9 cellular contexts compared by ENCODE assay signal in genomic region chr10:125160856-125161569, GRCh38. TPM values are rescaled to one million over a fixed set of nuclear protein-coding genes. Genes with fewer than 3 reads are reported as not detected.
DNase-seq lines count a peak whose midpoint lies in the region; ATAC-seq, FAIRE-seq and TF ChIP-seq lines count a peak whose summit lies in the region.
"Had no signal": no experiment of that assay in that cellular context is flagged by ENCODE, and none has a peak within 500 bp of the region (broad histone marks: within the 10 kb centered on the region; RNA-seq: fewer than 3 reads in every experiment).

No MANE protein-coding gene starts in this region.

- TF ChIP-seq POLR2A in HepG2 (IDR thresholded peaks at IDR 0.05; ENCODE audit: insufficient read depth in 1 of 2, low read depth in 2 of 2, low read length in 2 of 2): no peak

- in situ Hi-C loops in HepG2 (cut with HindIII; ENCODE audit: extremely low pct_ligation_motif_present, low pct_unique_long_range_greater_than_20kb): no loop called here

- H3K9me3 ChIP-seq in MG63: no peaks in the 10 kb centered on the region
- no peaks in the 10 kb centered on the region for H3K9me3 ChIP-seq in T-helper 17 cell (ENCODE audit: control insufficient read depth, low read length, poor library complexity, severe bottlenecking)
- no peaks in the 10 kb centered on the region for H3K9me3 ChIP-seq in ectodermal cell (ENCODE audit: control insufficient read depth, low read length)
- no peaks in the 10 kb centered on the region for H3K9me3 ChIP-seq in HepG2 (ENCODE audit: low read length)

- H2AFZ ChIP-seq in HepG2 (ENCODE audit: low read length): no peak overlapping the region

- no peak for TF ChIP-seq RAD21 in HepG2 (CRISPR knock-in tag; IDR thresholded peaks at IDR 0.05)

- peaks cover 28% of the 10 kb centered on the region for H3K4me1 ChIP-seq in ectodermal cell (ENCODE audit: control insufficient read depth, insufficient read depth, low read length)
- H3K4me1 ChIP-seq in HepG2 (ENCODE audit: insufficient read depth, low read length): peaks cover 6% of the 10 kb centered on the region; the same call in 1 of the 2 replicates

- no peak for DNase-seq in activated CD4-positive, CD25-positive, alpha-beta regulatory T cell (lab: John Stamatoyannopoulos, UW)
- DNase-seq in MG63 (peak; percentile 94), T-helper 17 cell (no peak), HepG2 (ENCODE audit: low spot score) (no peak)
- DNase-seq in stimulated activated naive CD8-positive, alpha-beta T cell treated with anti-CD3 and anti-CD28 coated beads, Interleukin-15, amount 100 ng/mL, for 72 hours: no peak

- no peak for TF ChIP-seq CTCF in HepG2 (CRISPR knock-in tag; IDR thresholded peaks at IDR 0.05)

- ATAC-seq in activated CD4-positive, CD25-positive, alpha-beta regulatory T cell treated with anti-CD3 and anti-CD28 coated beads, Interleukin-2, amount 50 U/mL, for 24 hours: peak; percentile 27 to 36
- ATAC-seq in T-helper 17 cell: peak; percentile 48
- peak; percentile 66 for ATAC-seq in HepG2
- ATAC-seq in stimulated activated naive CD8-positive, alpha-beta T cell treated with anti-CD3 and anti-CD28 coated beads, Interleukin-15, amount 100 ng/mL, for 72 hours: peak; percentile 66
- ATAC-seq in HG03432 (IDR thresholded peaks at IDR 0.05; ENCODE audit: unreplicated experiment): no peak

- no peak for TF ChIP-seq EP300 in HepG2 (IDR thresholded peaks at IDR 0.05; ENCODE audit: low read depth in 2 of 2, low read length in 2 of 2)
- TF ChIP-seq EP300 in HepG2 (CRISPR knock-in tag; IDR thresholded peaks at IDR 0.05; ENCODE audit: borderline replicate concordance): no peak

- no peak overlapping the region for H3K9ac ChIP-seq in HepG2 (ENCODE audit: insufficient read depth, low read depth, low read length)

- no peaks in the 10 kb centered on the region for H3K4me1 Mint-ChIP-seq in T-helper 17 cell
- H3K4me1 Mint-ChIP-seq in stimulated activated naive CD8-positive, alpha-beta T cell treated with anti-CD3 and anti-CD28 coated beads, Interleukin-15, amount 100 ng/mL, for 72 hours: no peaks in the 10 kb centered on the region

- intact Hi-C loops in HepG2 (cut with micrococcal nuclease; ENCODE audit: unreplicated experiment): no loop called here

- no peak overlapping the region for H3K27ac Mint-ChIP-seq in T-helper 17 cell
- no peak overlapping the region for H3K27ac Mint-ChIP-seq in stimulated activated naive CD8-positive, alpha-beta T cell treated with anti-CD3 and anti-CD28 coated beads, Interleukin-15, amount 100 ng/mL, for 72 hours

- WGBS in ectodermal cell, 2 experiments: 0% methylated on average over 68 of the region's 68 CpGs
- 6% methylated on average over 28 of the region's 68 CpGs for WGBS in HepG2 (ENCODE audit: low lambda C conversion rate)

- H3K4me3 ChIP-seq in MG63: peak overlapping the region; percentile 72
- H3K4me3 ChIP-seq in ectodermal cell (ENCODE audit: insufficient read depth, low read depth, low read length): peak overlapping the region; percentile 62
- no peak overlapping the region for H3K4me3 ChIP-seq in HepG2 (replicated peaks in 1 of 3; ENCODE audit: insufficient read depth in 1 of 3, low read depth in 2 of 3, low read length in 3 of 3)

- FAIRE-seq in HepG2 (lab: Jason Lieb, UNC): no peak
- FAIRE-seq: GM18507 had no signal

- H3K79me2 ChIP-seq in HepG2 (ENCODE audit: insufficient read depth, low read length): no peaks in the 10 kb centered on the region

- H3K27me3 Mint-ChIP-seq in T-helper 17 cell: peaks cover 55% of the 10 kb centered on the region
- H3K27me3 Mint-ChIP-seq in stimulated activated naive CD8-positive, alpha-beta T cell treated with anti-CD3 and anti-CD28 coated beads, Interleukin-15, amount 100 ng/mL, for 72 hours: peaks cover 67% of the 10 kb centered on the region

- H3K27me3 ChIP-seq in MG63 (no peaks in the 10 kb centered on the region), ectodermal cell (ENCODE audit: control insufficient read depth, insufficient read depth, low read length, poor library complexity, severe bottlenecking) (peaks cover 10% of the 10 kb centered on the region), HepG2 (ENCODE audit: control insufficient read depth in 1 of 2, insufficient read depth in 2 of 2, low read length in 2 of 2) (peaks cover 3 to 65% of the 10 kb centered on the region in 2 experiments)

- H3K27ac ChIP-seq in ectodermal cell (ENCODE audit: insufficient read depth, low read depth, low read length, poor library complexity, severe bottlenecking): peak overlapping the region; percentile 95
- no peak overlapping the region for H3K27ac ChIP-seq in HepG2 (ENCODE audit: extremely low read length, insufficient read depth, low read length)

- H3K36me3 ChIP-seq in MG63 (peaks cover 10% of the 10 kb centered on the region), ectodermal cell (ENCODE audit: control insufficient read depth, insufficient read depth, low read length) (no peaks in the 10 kb centered on the region), HepG2 (replicated peaks in 1 of 2; ENCODE audit: control insufficient read depth in 1 of 2, insufficient read depth in 2 of 2, low read length in 2 of 2) (no peaks in the 10 kb centered on the region)

- POLR2A ChIA-PET in HepG2 (lab: Yijun Ruan, JAX): no interaction called here

- H3K4me3 Mint-ChIP-seq in T-helper 17 cell: peak overlapping the region; percentile 70
- H3K4me3 Mint-ChIP-seq in stimulated activated naive CD8-positive, alpha-beta T cell treated with anti-CD3 and anti-CD28 coated beads, Interleukin-15, amount 100 ng/mL, for 72 hours: peak overlapping the region; percentile 64 to 81

- H3K4me2 ChIP-seq in HepG2 (ENCODE audit: low read depth, low read length): peak overlapping the region; percentile 27; the same call in 1 of the 2 replicates

- no peaks in the 10 kb centered on the region for H4K20me1 ChIP-seq in HepG2 (ENCODE audit: insufficient read depth, low read length)

- BruUV-seq in HepG2 (replicated peaks; lab: Mats Ljungman, UMichigan): no TSS peak

- no peaks in the 10 kb centered on the region for H3K9me3 Mint-ChIP-seq in stimulated activated naive CD8-positive, alpha-beta T cell treated with anti-CD3 and anti-CD28 coated beads, Interleukin-15, amount 100 ng/mL, for 72 hours

- no peaks in the 10 kb centered on the region for H3K36me3 Mint-ChIP-seq in T-helper 17 cell (ENCODE audit: low read depth)

- CTCF ChIA-PET in HepG2 (lab: Yijun Ruan, JAX; ENCODE audit: low intra/inter-chr PET ratio, low total read pairs): no interaction called here

TF ChIP-seq in HepG2, 621 proteins besides CTCF, POLR2A, EP300 and RAD21:
- TF ChIP-seq HNRNPLL (IDR thresholded peaks at IDR 0.05; ENCODE audit: low read depth, low read length, poor library complexity, severe bottlenecking) (peak; percentile 26), PAWR (CRISPR knock-in tag; IDR thresholded peaks at IDR 0.05; ENCODE audit: borderline replicate concordance) (no peak), AGO1 (IDR thresholded peaks at IDR 0.05; ENCODE audit: low read depth, low read length, poor library complexity, severe bottlenecking) (no peak), KAT2B (IDR thresholded peaks at IDR 0.05; ENCODE audit: borderline replicate concordance, low read depth, low read length) (no peak)

RNA-seq across cellular contexts. Expression of gene CTBP2, which starts 0.7 kb away (rescaled TPM):
- total RNA-seq in MG63 (2014; rRNA removed; shearing (Covaris generic); ENCODE audit: low replicate concordance): 58.1 and 88.7 TPM in 2 replicates
- total RNA-seq in T-helper 17 cell: 1 to 10 TPM; 1.3 to 1.5 TPM
- polyA plus RNA-seq in ectodermal cell (2013, experiment 1 of 4): 97.3 TPM
- polyA plus RNA-seq in ectodermal cell (2013, experiment 2 of 4): 79.5 TPM
- polyA plus RNA-seq in ectodermal cell (2013, experiment 3 of 4): 94.3 TPM
- 95.7 TPM for polyA plus RNA-seq in ectodermal cell (2013, experiment 4 of 4)
- total RNA-seq in HepG2 (2016; rRNA removed; fragmentation: Illumina TruSeq; extraction: Trizol): not detected in 2 replicates
- not detected in 2 replicates for total RNA-seq in HepG2 (2016; cell fraction: cytosol; rRNA removed; fragmentation: Illumina TruSeq; extraction: Trizol; ENCODE audit: low read depth)
- not detected in 2 replicates for total RNA-seq in HepG2 (2016; cell fraction: insoluble cytoplasmic fraction; rRNA removed; fragmentation: Illumina TruSeq; extraction: Trizol)
- not detected in 2 replicates for total RNA-seq in HepG2 (2016; cell fraction: membrane; rRNA removed; fragmentation: Illumina TruSeq; extraction: Trizol)
- total RNA-seq in HepG2 (2016; cell fraction: nucleus; rRNA removed; fragmentation: Illumina TruSeq; extraction: Trizol): not detected in 2 replicates
- 0.08 TPM in 1 of 2 replicates, not detected in the other for polyA plus RNA-seq in HepG2 (2011; rRNA removed)
- polyA plus RNA-seq in HepG2 (2011; cell fraction: cytosol; rRNA removed): 0.04 and 0.05 TPM in 2 replicates
- 0.02 TPM in 1 of 2 replicates, not detected in the other for polyA plus RNA-seq in HepG2 (2011; cell fraction: nucleus; rRNA removed)
- polyA plus RNA-seq in HepG2 (2012): 0.08 TPM in 2 replicates
- not detected in 2 replicates for polyA plus RNA-seq in HepG2 (2016; cell fraction: cytosol; fragmentation: Illumina TruSeq; extraction: Trizol; ENCODE audit: low read depth)
- polyA plus RNA-seq in HepG2 (2016; cell fraction: insoluble cytoplasmic fraction; fragmentation: Illumina TruSeq; extraction: Trizol; ENCODE audit: low read depth): not detected in 2 replicates
- polyA plus RNA-seq in HepG2 (2016; cell fraction: membrane; fragmentation: Illumina TruSeq; extraction: Trizol; ENCODE audit: low read depth): not detected in 2 replicates
- not detected in 2 replicates for polyA plus RNA-seq in HepG2 (2016; cell fraction: nucleus; fragmentation: Illumina TruSeq; extraction: Trizol; ENCODE audit: insufficient read depth, low read depth)
- 1.2 and 101 TPM in 2 replicates for polyA minus RNA-seq in HepG2 (2011; rRNA and poly(A)+ RNA removed; ENCODE audit: low replicate concordance)
- 0.49 and 0.53 TPM in 2 replicates for polyA minus RNA-seq in HepG2 (2011; cell fraction: cytosol; rRNA and poly(A)+ RNA removed)
- polyA minus RNA-seq in HepG2 (2011; cell fraction: nucleus; rRNA and poly(A)+ RNA removed): 0.39 TPM in 1 of 2 replicates, not detected in the other

Comparison
In these comparisons a context has a peak if more than half of its experiments do, and no peak if none do; other contexts are left out.
1. H3K4me3 ChIP-seq: peak in MG63 (single experiment) and ectodermal cell (single experiment); none in HepG2 (0 of 3).
2. RNA of gene CTBP2, which starts 0.7 kb away (total RNA-seq): 58.1 to 88.7 TPM in MG63; 1.3 to 1.5 TPM in T-helper 17 cell and not detected in HepG2; every median in the first group is over 10 times any median in the second.